In the genomic region with DNA sequence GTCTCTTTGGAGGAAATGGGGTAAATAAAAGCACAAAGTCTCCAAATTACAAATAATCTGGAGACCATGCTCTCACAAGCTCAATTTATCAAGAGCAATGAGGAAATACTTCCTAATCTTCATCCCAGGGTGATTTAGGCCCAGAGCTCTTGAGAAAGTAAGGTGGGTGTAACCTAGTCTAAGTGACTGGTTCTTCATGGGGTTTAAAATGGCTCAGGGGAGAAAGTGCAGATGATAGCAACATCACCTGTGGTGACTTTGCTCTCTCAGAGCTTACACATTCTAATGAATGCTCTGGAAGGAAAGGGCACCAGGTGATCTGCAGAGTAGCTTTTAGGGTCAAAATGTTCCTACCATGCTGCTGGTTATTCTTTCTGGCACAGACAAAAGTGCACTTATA, we compare ENCODE assay signal across 1 cellular context.
TF ChIP-seq lines count a peak whose summit lies in the region.

No MANE protein-coding gene starts in this region.

TF ChIP-seq in HCT116, 20 proteins besides CTCF, POLR2A, EP300 and RAD21 (continued from another document):
- TF ChIP-seq ZNF274 (IDR thresholded peaks at IDR 0.05; ENCODE audit: low read depth, low read length) (no peak), EZH2 (IDR thresholded peaks at IDR 0.05) (no peak), SP1 (IDR thresholded peaks at IDR 0.05; ENCODE audit: low read depth) (no peak), ELF1 (IDR thresholded peaks at IDR 0.05; ENCODE audit: borderline replicate concordance, low read depth) (no peak), POLR2AphosphoS5 (IDR thresholded peaks at IDR 0.05; ENCODE audit: low read depth, low read length) (no peak), TCF7L2 (IDR thresholded peaks at IDR 0.05; ENCODE audit: borderline replicate concordance, extremely low read depth, insufficient read depth, insufficient read length) (no peak)
- TF ChIP-seq, protein P1, sequence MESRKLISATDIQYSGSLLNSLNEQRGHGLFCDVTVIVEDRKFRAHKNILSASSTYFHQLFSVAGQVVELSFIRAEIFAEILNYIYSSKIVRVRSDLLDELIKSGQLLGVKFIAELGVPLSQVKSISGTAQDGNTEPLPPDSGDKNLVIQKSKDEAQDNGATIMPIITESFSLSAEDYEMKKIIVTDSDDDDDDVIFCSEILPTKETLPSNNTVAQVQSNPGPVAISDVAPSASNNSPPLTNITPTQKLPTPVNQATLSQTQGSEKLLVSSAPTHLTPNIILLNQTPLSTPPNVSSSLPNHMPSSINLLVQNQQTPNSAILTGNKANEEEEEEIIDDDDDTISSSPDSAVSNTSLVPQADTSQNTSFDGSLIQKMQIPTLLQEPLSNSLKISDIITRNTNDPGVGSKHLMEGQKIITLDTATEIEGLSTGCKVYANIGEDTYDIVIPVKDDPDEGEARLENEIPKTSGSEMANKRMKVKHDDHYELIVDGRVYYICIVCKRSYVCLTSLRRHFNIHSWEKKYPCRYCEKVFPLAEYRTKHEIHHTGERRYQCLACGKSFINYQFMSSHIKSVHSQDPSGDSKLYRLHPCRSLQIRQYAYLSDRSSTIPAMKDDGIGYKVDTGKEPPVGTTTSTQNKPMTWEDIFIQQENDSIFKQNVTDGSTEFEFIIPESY (IDR thresholded peaks at IDR 0.05; ENCODE audit: extremely low read depth, insufficient replicate concordance, low read length) = no peak
